ENCODE assay signal across 8 cellular contexts in the genomic region with DNA sequence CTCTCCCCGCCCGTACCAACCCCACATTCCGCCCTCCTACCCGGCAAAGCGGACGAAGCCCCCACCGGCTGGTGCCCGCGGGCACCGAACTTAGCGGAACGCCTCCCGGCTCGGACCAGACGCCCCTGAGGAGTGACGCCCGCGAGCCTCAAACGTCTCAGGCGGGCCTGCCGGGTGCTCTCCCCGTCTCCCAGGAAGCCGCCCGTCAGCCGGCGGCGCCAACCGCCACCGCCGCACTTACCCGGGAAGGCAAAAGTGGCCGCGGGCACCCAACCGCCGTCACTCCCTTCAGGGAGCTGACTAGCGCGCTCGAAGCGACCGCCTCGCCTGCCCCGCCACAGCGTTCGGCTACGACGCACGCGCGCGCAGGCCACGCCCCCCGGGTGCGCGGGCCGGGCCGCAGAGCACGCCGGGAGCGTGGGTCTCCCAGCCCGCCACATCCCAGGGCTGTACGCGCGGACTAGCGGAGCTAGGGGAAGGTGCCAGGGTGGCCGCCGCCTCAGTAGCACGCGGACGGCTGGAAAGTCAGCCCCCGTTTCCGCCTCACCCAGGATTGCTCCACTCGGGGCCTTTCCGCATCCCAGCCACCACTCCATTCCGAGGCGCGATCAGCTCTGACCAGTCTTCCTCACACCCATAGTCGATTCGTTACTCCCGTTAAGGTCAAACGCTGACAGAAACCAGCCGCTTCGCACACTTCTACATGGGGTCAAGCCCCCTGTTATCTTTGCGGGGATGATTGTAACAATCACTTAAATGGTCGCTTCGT. TPM values are rescaled to one million over a fixed set of nuclear protein-coding genes. Genes with fewer than 3 reads are reported as not detected.
DNase-seq lines count a peak whose midpoint lies in the region; FAIRE-seq and TF ChIP-seq lines count a peak whose summit lies in the region.

Gene TEX30 (minus strand): TSS at position 346 of the 769 bp plus-strand sequence. CDS start 3,760 bp downstream, outside the sequence.

- no peak within 1 kb of the TSS for H2BK20ac ChIP-seq in H9 (ENCODE audit: low read depth, low read length, poor library complexity, severe bottlenecking)

- WGBS in H9 (ENCODE audit: extremely low coverage, insufficient read length, low lambda C conversion rate) = no CpG with 5 or more reads among the region's 85 CpGs

- peaks cover 5% of the 10 kb centered on the region for H3K23me2 ChIP-seq in H9 (ENCODE audit: insufficient read length, low read depth, low read length, poor library complexity, severe bottlenecking)

- no peak within 1 kb of the TSS for H3K4ac ChIP-seq in H9 (ENCODE audit: low read depth, low read length)

- H3K79me2 ChIP-seq in H9 (ENCODE audit: insufficient read depth, low read length) (no peaks in the 10 kb centered on the region), Loucy (ENCODE audit: insufficient read depth, low read length) (peaks cover 36% of the 10 kb centered on the region)

- peaks cover 2% of the 10 kb centered on the region; the same call in 1 of the 2 replicates for H3K4me1 ChIP-seq in H9 (ENCODE audit: insufficient read depth, low read length)
- peaks cover 31% of the 10 kb centered on the region for H3K4me1 ChIP-seq in Loucy (ENCODE audit: insufficient read depth, low read length, poor library complexity, severe bottlenecking)

- no peak within 1 kb of the TSS for H4K8ac ChIP-seq in H9 (replicated peaks; ENCODE audit: insufficient read length, low read depth, low read length)

- H2AFZ ChIP-seq in H9 (ENCODE audit: low read length) = no peak within 1 kb of the TSS
- H2AFZ ChIP-seq in Loucy (ENCODE audit: low read length) = peak within 1 kb of the TSS; percentile 95

- H3K18ac ChIP-seq in H9 (ENCODE audit: insufficient read length, low read depth, low read length) = peak within 1 kb of the TSS; percentile 33

- no peak within 1 kb of the TSS for H3T11ph ChIP-seq in H9 (ENCODE audit: low read length)

- H3K27me3 ChIP-seq in H9 (ENCODE audit: insufficient read depth, low read length) (no peaks in the 10 kb centered on the region; the same call in 1 of the 2 replicates), Loucy (ENCODE audit: insufficient read depth, low read length, poor library complexity, severe bottlenecking) (no peaks in the 10 kb centered on the region)

- no peak within 1 kb of the TSS for H2BK120ac ChIP-seq in H9 (ENCODE audit: low read depth, low read length, poor library complexity, severe bottlenecking)

- TF ChIP-seq CTCF in H9 (conservative IDR thresholded peaks at IDR 0.05) (no peak), Loucy (conservative IDR thresholded peaks at IDR 0.05; ENCODE audit: low read length) (no peak)

- H2AK5ac ChIP-seq in H9 (ENCODE audit: insufficient read length, low read length) = no peak within 1 kb of the TSS

- no peak within 1 kb of the TSS for H4K5ac ChIP-seq in H9 (ENCODE audit: insufficient read length, low read depth, low read length)

- H3K27me3 Mint-ChIP-seq in H9 (ENCODE audit: low read depth) = peaks cover 9% of the 10 kb centered on the region
- H3K27me3 Mint-ChIP-seq in activated naive CD4-positive, alpha-beta T cell treated with anti-CD3 and anti-CD28 coated beads for 36 hours (ENCODE audit: low read depth) = no peaks in the 10 kb centered on the region

- H3K27ac ChIP-seq in H9 (ENCODE audit: insufficient read length, low read depth, low read length) = no peak within 1 kb of the TSS

- peaks cover 0 to 2% of the 10 kb centered on the region in 2 experiments; a peak in 1 of 5 replicates for H3K9me3 Mint-ChIP-seq in H9
- H3K9me3 Mint-ChIP-seq in activated naive CD4-positive, alpha-beta T cell treated with anti-CD3 and anti-CD28 coated beads for 36 hours = no peaks in the 10 kb centered on the region

- H2BK5ac ChIP-seq in H9 (ENCODE audit: insufficient read length, low read length) = no peak within 1 kb of the TSS

- H3K4me3 ChIP-seq in Loucy (ENCODE audit: low read length, poor library complexity, severe bottlenecking) = peak within 1 kb of the TSS; percentile 98

- H3K14ac ChIP-seq in H9 (ENCODE audit: insufficient read depth, low read length) = peak within 1 kb of the TSS; percentile 42; the same call in 1 of the 2 replicates

- peaks cover 10 to 14% of the 10 kb centered on the region in 2 experiments for H3K4me1 Mint-ChIP-seq in H9
- peaks cover 34% of the 10 kb centered on the region for H3K4me1 Mint-ChIP-seq in activated naive CD4-positive, alpha-beta T cell treated with anti-CD3 and anti-CD28 coated beads for 36 hours (ENCODE audit: low read depth)

- H4K91ac ChIP-seq in H9 (ENCODE audit: insufficient read length, low read depth, low read length) = no peak within 1 kb of the TSS

- no peaks in the 10 kb centered on the region for H3K9me2 ChIP-seq in Loucy (replicated peaks; ENCODE audit: low read depth, low read length)

- H3K36me3 ChIP-seq in Loucy (ENCODE audit: insufficient read depth, low read length) = no peaks in the 10 kb centered on the region

- H4K20me1 ChIP-seq in H9 (ENCODE audit: control insufficient read depth, insufficient read depth, insufficient read length) = no peaks in the 10 kb centered on the region
- no peaks in the 10 kb centered on the region for H4K20me1 ChIP-seq in Loucy (ENCODE audit: insufficient read depth, low read length, poor library complexity, severe bottlenecking)

- no peak within 1 kb of the TSS for H2BK12ac ChIP-seq in H9 (ENCODE audit: insufficient read length, low read depth, low read length)

- H3K79me1 ChIP-seq in H9 (ENCODE audit: insufficient read depth, low read depth, low read length, poor library complexity, severe bottlenecking) = no peaks in the 10 kb centered on the region

- FAIRE-seq in frontal cortex (lab: Jason Lieb, UNC) = no peak

- H2BK15ac ChIP-seq in H9 (ENCODE audit: low read depth, low read length) = no peak within 1 kb of the TSS

- H3K56ac ChIP-seq in H9 (ENCODE audit: insufficient read length, low read depth, low read length) = no peak within 1 kb of the TSS

- peak within 1 kb of the TSS; percentile 8 to 71 (median 45); a peak in 5 of 7 replicates for H3K27ac Mint-ChIP-seq in H9
- H3K27ac Mint-ChIP-seq in activated naive CD4-positive, alpha-beta T cell treated with anti-CD3 and anti-CD28 coated beads for 36 hours = peak within 1 kb of the TSS; percentile 87

- H3K36me3 Mint-ChIP-seq in H9 (ENCODE audit: insufficient read depth in 1 of 3, low read depth in 3 of 3) = peaks cover 0 to 3% (median 0%) of the 10 kb centered on the region in 3 experiments; a peak in 2 of 7 replicates
- peaks cover 6% of the 10 kb centered on the region for H3K36me3 Mint-ChIP-seq in activated naive CD4-positive, alpha-beta T cell treated with anti-CD3 and anti-CD28 coated beads for 36 hours (ENCODE audit: low read depth)

- peak within 1 kb of the TSS; percentile 87 for H3K4me2 ChIP-seq in H9 (ENCODE audit: insufficient read depth, insufficient read length, low read length)
- H3K4me2 ChIP-seq in Loucy (ENCODE audit: low read depth, low read length, poor library complexity, severe bottlenecking) = peak within 1 kb of the TSS; percentile 89

- DNase-seq in GF-D8 (lab: John Stamatoyannopoulos, UW) (peak; percentile 85), H9 (peak; percentile 85), SK-N-DZ (ENCODE audit: low spot score) (peak; percentile 56), frontal cortex (ENCODE audit: low spot score in 2 of 2) (peak; percentile 86 to 88), nucleus accumbens (lab: John Stamatoyannopoulos, UW) (peak; percentile 7 to 88 (median 74)), superior temporal gyrus (ENCODE audit: extremely low spot score) (peak; percentile 79)
- peak; percentile 83 for DNase-seq in activated naive CD4-positive, alpha-beta T cell treated with anti-CD3 and anti-CD28 coated beads for 36 hours

- H3K4me3 Mint-ChIP-seq in H9 = peak within 1 kb of the TSS; percentile 83 to 89
- peak within 1 kb of the TSS; percentile 82 for H3K4me3 Mint-ChIP-seq in activated naive CD4-positive, alpha-beta T cell treated with anti-CD3 and anti-CD28 coated beads for 36 hours

- no peak within 1 kb of the TSS for H3K23ac ChIP-seq in H9 (ENCODE audit: insufficient read length, low read depth, low read length)

- H3K9ac ChIP-seq in H9 (ENCODE audit: extremely low read depth, insufficient read length, low read length) = peak within 1 kb of the TSS; percentile 39
- peak within 1 kb of the TSS; percentile 94 for H3K9ac ChIP-seq in Loucy (ENCODE audit: low read depth, low read length, poor library complexity, severe bottlenecking)

- no peaks in the 10 kb centered on the region for H3K9me3 ChIP-seq in H9 (ENCODE audit: control insufficient read depth, low read depth, low read length)
- H3K9me3 ChIP-seq in Loucy (ENCODE audit: insufficient read depth, low read depth, low read length) = no peaks in the 10 kb centered on the region; the same call in 1 of the 2 replicates

- CTCF ChIA-PET in activated naive CD4-positive, alpha-beta T cell treated with anti-CD3 and anti-CD28 coated beads for 36 hours (lab: Charles Lee) = interaction anchor here (0.6 to 1.3 kb wide), 2 partner anchors 26 to 194 kb away, joined by 3 read pairs; no protein-coding TSS in a partner anchor

- peaks cover 7% of the 10 kb centered on the region for H3F3A ChIP-seq in Loucy (ENCODE audit: low read depth)

- intact Hi-C loops in activated naive CD4-positive, alpha-beta T cell treated with anti-CD3 and anti-CD28 coated beads for 36 hours (cut with micrococcal nuclease) = loop anchor here (1.0 to 10.0 kb wide), 6 partner anchors 26 to 1149 kb away; partner anchors contain the start of genes BIVM and TPP2

RNA-seq across cellular contexts. Expression of gene TEX30, which starts in this region (rescaled TPM):
- total RNA-seq in H9 (2021) (13.1 TPM in 2 replicates), frontal cortex (9.4 TPM)
- 6.1 and 9.8 TPM in 2 replicates for polyA plus RNA-seq in SK-N-DZ (2014; cell fraction: cytosol; rRNA removed)
- polyA plus RNA-seq in SK-N-DZ (2014; cell fraction: nucleus; rRNA removed) = 13.6 and 16.2 TPM in 2 replicates
- total RNA-seq in activated naive CD4-positive, alpha-beta T cell treated with anti-CD3 and anti-CD28 coated beads for 36 hours = 10 to 100 TPM; 20.8 to 23.0 TPM
